Comparison of ENCODE assay signal across 18 cellular contexts in the genomic region with DNA sequence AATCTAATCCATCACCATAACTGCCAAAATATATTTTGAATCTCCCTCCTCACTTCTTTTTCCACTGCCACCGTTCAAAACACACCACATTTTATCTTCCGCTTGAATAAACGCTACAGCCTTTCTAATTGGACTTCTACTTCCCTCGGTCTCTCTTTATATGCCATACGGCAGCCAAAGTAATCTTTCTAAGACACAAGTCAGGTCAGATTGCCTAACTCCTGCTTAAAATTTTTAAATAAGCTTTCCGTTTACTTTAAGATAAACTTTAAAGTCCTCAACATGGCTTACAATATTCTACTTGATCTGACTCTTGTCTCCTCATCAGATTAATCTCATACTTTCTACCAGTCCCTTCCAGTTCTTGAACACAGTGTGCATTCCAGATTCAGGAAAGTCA. TPM values are rescaled to one million over a fixed set of nuclear protein-coding genes. Genes with fewer than 3 reads are reported as not detected.
DNase-seq lines count a peak whose midpoint lies in the region; ATAC-seq and TF ChIP-seq lines count a peak whose summit lies in the region.
"Had no signal": no experiment of that assay in that cellular context is flagged by ENCODE, and none has a peak within 500 bp of the region (broad histone marks: within the 10 kb centered on the region; RNA-seq: fewer than 3 reads in every experiment).

No MANE protein-coding gene starts in this region.

- intact Hi-C loops in left cardiac atrium (cut with DNase I): no loop called here

- H3K79me2 ChIP-seq in neural progenitor cell (ENCODE audit: low read depth): peaks cover 98% of the 10 kb centered on the region

- no peak for DNase-seq in CD4-positive, CD25-positive, alpha-beta regulatory T cell
- no peak for DNase-seq in central memory CD8-positive, alpha-beta T cell (ENCODE audit: low spot score in 2 of 2)
- DNase-seq in mesothelial cell of epicardium (ENCODE audit: low spot score in 2 of 2, unreplicated experiment in 2 of 2): no peak
- DNase-seq in left cardiac atrium: no peak
- no peak for DNase-seq in neural progenitor cell (ENCODE audit: low spot score)
- no peak for DNase-seq in NCI-H1436 treated with DMSO at 0.1 percent for 48 hours (lab: John Stamatoyannopoulos, UW)
- DNase-seq: ACHN; CD4-positive, alpha-beta T cell; DMS79; GOT3; Karpas-422; MM.1S; NCI-H1105 treated with DMSO at 0.1 percent for 48 hours; NCI-H1930; NCI-H2171; NCI-H82 had no signal

- H3K9ac ChIP-seq in neural progenitor cell: no peak overlapping the region

- no peaks in the 10 kb centered on the region for H3K9me3 Mint-ChIP-seq in CD4-positive, CD25-positive, alpha-beta regulatory T cell
- H3K9me3 Mint-ChIP-seq in central memory CD8-positive, alpha-beta T cell: no peaks in the 10 kb centered on the region
- peaks cover 5% of the 10 kb centered on the region for H3K9me3 Mint-ChIP-seq in mesothelial cell of epicardium
- H3K9me3 Mint-ChIP-seq in neural progenitor cell: peaks cover 28% of the 10 kb centered on the region
- H3K9me3 Mint-ChIP-seq: CD4-positive, alpha-beta T cell had no signal

- no peaks in the 10 kb centered on the region for H3K27me3 ChIP-seq in CD4-positive, CD25-positive, alpha-beta regulatory T cell (ENCODE audit: control insufficient read depth, insufficient read depth, low read length)
- H3K27me3 ChIP-seq in neural progenitor cell: no peaks in the 10 kb centered on the region

- CTCF ChIA-PET in HEK293 (lab: Yijun Ruan, JAX): interaction anchor here (0.7 kb wide), 2 partner anchors 79 to 245 kb away, joined by 3 read pairs; no protein-coding TSS in a partner anchor

- H2AFZ ChIP-seq in neural progenitor cell (replicated peaks): no peak overlapping the region

- POLR2A ChIA-PET in HEK293 (lab: Yijun Ruan, JAX): interaction anchor here (1.6 kb wide), 1 partner anchor 9 kb away, joined by 8 read pairs; a partner anchor contains a TSS

- H3K9me3 ChIP-seq in CD4-positive, CD25-positive, alpha-beta regulatory T cell (ENCODE audit: control insufficient read depth in 2 of 2, low read length in 2 of 2): no peaks in the 10 kb centered on the region
- H3K9me3 ChIP-seq in HEK293 (ENCODE audit: control insufficient read depth, insufficient read depth, low read depth, low read length): no peaks in the 10 kb centered on the region
- H3K9me3 ChIP-seq in neural progenitor cell (ENCODE audit: low read depth): no peaks in the 10 kb centered on the region

- no peak overlapping the region for H3K27ac ChIP-seq in CD4-positive, CD25-positive, alpha-beta regulatory T cell (ENCODE audit: insufficient read depth, low read length, poor library complexity, severe bottlenecking)
- H3K27ac ChIP-seq in HEK293 (ENCODE audit: extremely low read depth, low read depth, low read length) (no peak overlapping the region), neural progenitor cell (no peak overlapping the region)

- H3K27ac Mint-ChIP-seq in CD4-positive, CD25-positive, alpha-beta regulatory T cell: peak overlapping the region in 2 of 3 donors; percentile 62 to 70
- no peak overlapping the region for H3K27ac Mint-ChIP-seq in central memory CD8-positive, alpha-beta T cell (ENCODE audit: low read depth)
- H3K27ac Mint-ChIP-seq in mesothelial cell of epicardium (peak overlapping the region; percentile 5), neural progenitor cell (no peak overlapping the region)
- H3K27ac Mint-ChIP-seq: CD4-positive, alpha-beta T cell had no signal

- H3K4me1 ChIP-seq in CD4-positive, CD25-positive, alpha-beta regulatory T cell (ENCODE audit: control insufficient read depth, insufficient read depth, low read length, poor library complexity, severe bottlenecking): peaks cover 4% of the 10 kb centered on the region
- peaks cover 5% of the 10 kb centered on the region; the same call in 1 of the 2 replicates for H3K4me1 ChIP-seq in HEK293 (ENCODE audit: control insufficient read depth, insufficient read depth, low read length)
- no peaks in the 10 kb centered on the region for H3K4me1 ChIP-seq in neural progenitor cell

- H3K4me2 ChIP-seq in neural progenitor cell: no peak overlapping the region

- no peak overlapping the region for H3K4me3 ChIP-seq in CD4-positive, CD25-positive, alpha-beta regulatory T cell (ENCODE audit: low read depth, low read length)
- H3K4me3 ChIP-seq in HEK293 (ENCODE audit: low read depth, low read length) (no peak overlapping the region), neural progenitor cell (no peak overlapping the region)

- TF ChIP-seq CTCF in HEK293 (tag by site-specific recombination; IDR thresholded peaks at IDR 0.05): no peak
- TF ChIP-seq CTCF in mesothelial cell of epicardium (IDR thresholded peaks at IDR 0.05; ENCODE audit: unreplicated experiment): no peak
- TF ChIP-seq CTCF in neural progenitor cell (IDR thresholded peaks at IDR 0.05): no peak

- peaks cover 87% of the 10 kb centered on the region for H4K20me1 ChIP-seq in neural progenitor cell (ENCODE audit: low read depth)

- peaks cover 12% of the 10 kb centered on the region for H3K36me3 ChIP-seq in CD4-positive, CD25-positive, alpha-beta regulatory T cell (ENCODE audit: control insufficient read depth, insufficient read depth, low read length)
- H3K36me3 ChIP-seq in HEK293 (ENCODE audit: control insufficient read depth in 2 of 2, insufficient read depth in 1 of 2, low read length in 2 of 2) (peaks cover 8 to 25% of the 10 kb centered on the region in 2 experiments; a peak in 2 of 3 replicates), neural progenitor cell (peaks cover 7% of the 10 kb centered on the region)

- H3K4me3 Mint-ChIP-seq in CD4-positive, CD25-positive, alpha-beta regulatory T cell: peak overlapping the region in 1 of 4 donors; percentile 16
- peak overlapping the region; percentile 3 for H3K4me3 Mint-ChIP-seq in central memory CD8-positive, alpha-beta T cell
- H3K4me3 Mint-ChIP-seq in mesothelial cell of epicardium (no peak overlapping the region), neural progenitor cell (no peak overlapping the region)
- H3K4me3 Mint-ChIP-seq: CD4-positive, alpha-beta T cell had no signal

- H3K4me1 Mint-ChIP-seq in CD4-positive, CD25-positive, alpha-beta regulatory T cell: peaks cover 15 to 66% (median 33%) of the 10 kb centered on the region in 4 donors
- H3K4me1 Mint-ChIP-seq in central memory CD8-positive, alpha-beta T cell: peaks cover 53% of the 10 kb centered on the region
- H3K4me1 Mint-ChIP-seq in mesothelial cell of epicardium (peaks cover 17% of the 10 kb centered on the region), neural progenitor cell (peaks cover 3% of the 10 kb centered on the region)

- no peak for ATAC-seq in CD4-positive, CD25-positive, alpha-beta regulatory T cell (ENCODE audit: low read depth in 2 of 2)
- no peak for ATAC-seq in central memory CD8-positive, alpha-beta T cell (replicated peaks; ENCODE audit: extremely low read depth, poor library complexity, severe bottlenecking)
- no peak for ATAC-seq in left cardiac atrium
- ATAC-seq: Right ventricle myocardium inferior had no signal

- peaks cover 40% of the 10 kb centered on the region for H3K36me3 Mint-ChIP-seq in CD4-positive, CD25-positive, alpha-beta regulatory T cell
- H3K36me3 Mint-ChIP-seq in central memory CD8-positive, alpha-beta T cell (ENCODE audit: insufficient read depth): peaks cover 27% of the 10 kb centered on the region
- peaks cover 30% of the 10 kb centered on the region for H3K36me3 Mint-ChIP-seq in mesothelial cell of epicardium
- H3K36me3 Mint-ChIP-seq in neural progenitor cell: peaks cover 42% of the 10 kb centered on the region

- H3K27me3 Mint-ChIP-seq in CD4-positive, CD25-positive, alpha-beta regulatory T cell: no peaks in the 10 kb centered on the region
- H3K27me3 Mint-ChIP-seq in central memory CD8-positive, alpha-beta T cell: no peaks in the 10 kb centered on the region
- no peaks in the 10 kb centered on the region for H3K27me3 Mint-ChIP-seq in mesothelial cell of epicardium (ENCODE audit: low read depth)
- H3K27me3 Mint-ChIP-seq in neural progenitor cell (ENCODE audit: insufficient read depth, low read depth): no peaks in the 10 kb centered on the region
- H3K27me3 Mint-ChIP-seq: CD4-positive, alpha-beta T cell had no signal

- H3F3A ChIP-seq in neural progenitor cell (ENCODE audit: low read depth): no peaks in the 10 kb centered on the region

TF ChIP-seq in HEK293, 187 proteins besides CTCF, POLR2A, EP300 and RAD21:
- TF ChIP-seq OSR2 (tag by site-specific recombination; IDR thresholded peaks at IDR 0.05): peak; percentile 32; the same call in 1 of the 2 replicates
- TF ChIP-seq, protein P1, sequence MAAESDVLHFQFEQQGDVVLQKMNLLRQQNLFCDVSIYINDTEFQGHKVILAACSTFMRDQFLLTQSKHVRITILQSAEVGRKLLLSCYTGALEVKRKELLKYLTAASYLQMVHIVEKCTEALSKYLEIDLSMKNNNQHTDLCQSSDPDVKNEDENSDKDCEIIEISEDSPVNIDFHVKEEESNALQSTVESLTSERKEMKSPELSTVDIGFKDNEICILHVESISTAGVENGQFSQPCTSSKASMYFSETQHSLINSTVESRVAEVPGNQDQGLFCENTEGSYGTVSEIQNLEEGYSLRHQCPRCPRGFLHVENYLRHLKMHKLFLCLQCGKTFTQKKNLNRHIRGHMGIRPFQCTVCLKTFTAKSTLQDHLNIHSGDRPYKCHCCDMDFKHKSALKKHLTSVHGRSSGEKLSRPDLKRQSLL (tag by site-specific recombination; IDR thresholded peaks at IDR 0.05): no peak
- TF ChIP-seq, protein P2, sequence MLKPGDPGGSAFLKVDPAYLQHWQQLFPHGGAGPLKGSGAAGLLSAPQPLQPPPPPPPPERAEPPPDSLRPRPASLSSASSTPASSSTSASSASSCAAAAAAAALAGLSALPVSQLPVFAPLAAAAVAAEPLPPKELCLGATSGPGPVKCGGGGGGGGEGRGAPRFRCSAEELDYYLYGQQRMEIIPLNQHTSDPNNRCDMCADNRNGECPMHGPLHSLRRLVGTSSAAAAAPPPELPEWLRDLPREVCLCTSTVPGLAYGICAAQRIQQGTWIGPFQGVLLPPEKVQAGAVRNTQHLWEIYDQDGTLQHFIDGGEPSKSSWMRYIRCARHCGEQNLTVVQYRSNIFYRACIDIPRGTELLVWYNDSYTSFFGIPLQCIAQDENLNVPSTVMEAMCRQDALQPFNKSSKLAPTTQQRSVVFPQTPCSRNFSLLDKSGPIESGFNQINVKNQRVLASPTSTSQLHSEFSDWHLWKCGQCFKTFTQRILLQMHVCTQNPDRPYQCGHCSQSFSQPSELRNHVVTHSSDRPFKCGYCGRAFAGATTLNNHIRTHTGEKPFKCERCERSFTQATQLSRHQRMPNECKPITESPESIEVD (tag by site-specific recombination; IDR thresholded peaks at IDR 0.05): peak; percentile 35; the same call in 1 of the 2 replicates
TF ChIP-seq in HEK293: peak in this region for 2.

RNA-seq across cellular contexts. Expression of a gene that starts 9.7 kb away (rescaled TPM):
- 74.8 TPM for total RNA-seq in CD4-positive, CD25-positive, alpha-beta regulatory T cell
- polyA plus RNA-seq in CD4-positive, CD25-positive, alpha-beta regulatory T cell: 10 to 100 TPM; 13.5 to 20.8 (median 16.8) TPM
- 117 to 119 TPM (median 117 TPM) in 3 replicates for total RNA-seq in mesothelial cell of epicardium
- total RNA-seq in left cardiac atrium: 10 to 100 TPM; 33.3 to 58.1 TPM
- total RNA-seq in neural progenitor cell (ENCODE audit: low replicate concordance): 48.7 and 63.6 TPM in 2 replicates

Comparison
In these comparisons a context has a peak if more than half of its experiments do, and no peak if none do; other contexts are left out.
1. H3K27ac Mint-ChIP-seq: peak in CD4-positive, CD25-positive, alpha-beta regulatory T cell (2 of 3) and mesothelial cell of epicardium (single experiment); none in central memory CD8-positive, alpha-beta T cell (single experiment) and neural progenitor cell (single experiment).